8 cellular contexts compared by ENCODE assay signal in the genomic region with DNA sequence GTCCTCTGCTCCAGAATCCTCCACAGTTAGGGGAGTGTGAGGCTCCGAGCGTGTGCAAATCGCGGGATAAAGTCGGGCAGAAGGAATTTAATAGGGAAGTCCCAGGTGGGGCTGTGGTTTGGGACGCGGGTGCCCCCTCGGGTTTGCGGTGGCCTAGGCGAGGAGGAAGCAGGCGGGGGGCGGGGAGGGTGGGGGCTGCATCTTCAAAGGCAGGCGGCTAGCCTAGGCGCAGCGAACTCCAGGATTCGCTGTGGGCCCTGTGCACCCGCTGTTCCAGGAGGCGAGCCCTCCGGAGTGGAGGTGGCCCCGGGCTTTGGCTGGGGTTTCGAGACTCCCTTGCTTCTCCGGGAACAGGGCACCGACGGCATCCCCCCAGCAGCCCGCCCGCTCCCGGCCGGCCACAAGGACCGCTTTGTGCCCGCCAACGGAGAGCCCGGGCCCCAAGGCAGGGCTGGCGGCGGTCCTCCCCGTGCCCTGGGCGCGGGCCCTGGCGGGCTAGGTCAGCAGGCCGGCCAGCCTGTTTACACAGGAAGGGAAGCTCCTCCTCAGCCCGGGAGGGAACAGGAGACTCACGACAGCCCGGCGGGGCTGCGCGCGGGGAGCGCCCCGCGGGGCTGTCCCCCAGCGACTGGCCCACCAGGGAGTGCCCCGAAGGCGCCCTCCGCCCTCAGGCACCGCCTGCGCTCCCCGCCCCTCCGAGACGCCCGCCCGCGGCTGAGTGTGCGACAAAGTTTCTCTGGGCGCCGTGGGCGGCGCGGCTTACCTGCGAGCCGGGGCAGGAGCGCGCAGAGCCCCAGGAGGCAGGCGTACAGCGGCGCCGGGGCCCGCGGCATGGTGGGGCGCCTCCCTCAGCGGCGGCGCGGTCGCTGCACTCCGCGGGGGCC. TPM values are rescaled to one million over a fixed set of nuclear protein-coding genes. Genes with fewer than 3 reads are reported as not detected.
A peak's percentile ranks its signal among the peaks of the same experiment; 100 is the strongest.
DNase-seq lines count a peak whose midpoint lies in the region; ATAC-seq and TF ChIP-seq lines count a peak whose summit lies in the region.

No MANE protein-coding gene starts in this region.

- DNase-seq in NCI-H524 (lab: John Stamatoyannopoulos, UW), result peak; percentile 33 to 55
- no peak for DNase-seq in NCI-H524 treated with DMSO at 0.1 percent for 48 hours (lab: John Stamatoyannopoulos, UW)
- peak; percentile 36 for DNase-seq in SK-MEL-5 (ENCODE audit: low read depth, low spot score)
- peak; percentile 47 for DNase-seq in astrocyte of the spinal cord (ENCODE audit: low read depth, low spot score)
- no peak for DNase-seq in skeletal muscle cell (ENCODE audit: low read depth)
- no peak for DNase-seq in NCI-H1694 (lab: John Stamatoyannopoulos, UW)

- H3K36me3 ChIP-seq in iPS-20b (ENCODE audit: insufficient read depth, low read depth, low read length), result no peaks in the 10 kb centered on the region; the same call in 1 of the 2 replicates

- H3K27me3 ChIP-seq in iPS-20b (ENCODE audit: insufficient read depth, low read length), result peaks cover 4% of the 10 kb centered on the region; the same call in 1 of the 2 replicates

- peak overlapping the region; percentile 85 for H3K9ac ChIP-seq in iPS-20b (ENCODE audit: low read depth, low read length)

- peak; percentile 55 for ATAC-seq in HG02798 (IDR thresholded peaks at IDR 0.05; ENCODE audit: poor library complexity, unreplicated experiment)

- peaks cover 47% of the 10 kb centered on the region for H3K4me1 ChIP-seq in iPS-20b (ENCODE audit: insufficient read depth, low read length)

- no peaks in the 10 kb centered on the region for H3K9me3 ChIP-seq in iPS-20b (ENCODE audit: insufficient read depth, low read depth, low read length)

- H3K4me3 ChIP-seq in astrocyte of the spinal cord (ENCODE audit: low read depth, low read length) (peak overlapping the region; percentile 63), iPS-20b (ENCODE audit: low read length) (peak overlapping the region; percentile 83), skeletal muscle cell (ENCODE audit: low read depth, low read length) (peak overlapping the region; percentile 67)

- no peak for TF ChIP-seq CTCF in astrocyte of the spinal cord (IDR thresholded peaks at IDR 0.05; ENCODE audit: low read depth, low read length)

- H3K27ac ChIP-seq in iPS-20b (ENCODE audit: low read length), result no peak overlapping the region

- in situ Hi-C loops in SK-MEL-5 (cut with HindIII; ENCODE audit: low pct_unique_long_range_greater_than_20kb, low sequenced_read_pairs), result no loop called here
- in situ Hi-C loops in astrocyte of the spinal cord (cut with HindIII; ENCODE audit: low sequenced_read_pairs), result no loop called here

RNA-seq across cellular contexts. Expression of a gene that starts 0.8 kb away (rescaled TPM):
- total RNA-seq in SK-MEL-5 (2014; rRNA removed; shearing (Covaris generic)), result 103 and 116 TPM in 2 replicates
- polyA plus RNA-seq in SK-MEL-5 (2015; cell fraction: cytosol; rRNA removed), result 161 and 167 TPM in 2 replicates
- 39.1 and 53.1 TPM in 2 replicates for polyA plus RNA-seq in SK-MEL-5 (2015; cell fraction: nucleus; rRNA removed)

RNA-seq across cellular contexts. Expression of a gene that starts 48.1 kb away (rescaled TPM):
- 0.03 TPM in 1 of 2 replicates, not detected in the other for total RNA-seq in SK-MEL-5 (2014; rRNA removed; shearing (Covaris generic))
- 0.06 and 0.12 TPM in 2 replicates for polyA plus RNA-seq in SK-MEL-5 (2015; cell fraction: cytosol; rRNA removed)
- not detected in 2 replicates for polyA plus RNA-seq in SK-MEL-5 (2015; cell fraction: nucleus; rRNA removed)

Comparison
In these comparisons a context has a peak if more than half of its experiments do, and no peak if none do; other contexts are left out.
1. DNase-seq: peak in NCI-H524 (2 of 2), SK-MEL-5 (single experiment) and astrocyte of the spinal cord (single experiment); none in NCI-H524 treated with DMSO at 0.1 percent for 48 hours (single experiment), skeletal muscle cell (single experiment) and NCI-H1694 (single experiment).
2. Peak in every context shown above with its lines, with median percentiles within 50 percentile points of each other: H3K4me3 ChIP-seq.